ENCODE assay signal across 12 cellular contexts in genomic region chr21:35291963-35292627, GRCh38.
DNase-seq lines count a peak whose midpoint lies in the region; TF ChIP-seq lines count a peak whose summit lies in the region.
"Had no signal": no experiment of that assay in that cellular context is flagged by ENCODE, and none has a peak within 500 bp of the region (broad histone marks: within the 10 kb centered on the region; RNA-seq: fewer than 3 reads in every experiment).

No MANE protein-coding gene starts in this region.

- DNase-seq in EH (ENCODE audit: low read depth) (peak; percentile 56), NCI-H2029 treated with DMSO at 0.1 percent for 48 hours (lab: John Stamatoyannopoulos, UW) (peak; percentile 80), choroid plexus epithelial cell (ENCODE audit: low read depth) (peak; percentile 19), renal cortical epithelial cell (ENCODE audit: low read depth) (peak; percentile 91), cerebellum (ENCODE audit: low spot score) (no peak), cerebellar cortex (ENCODE audit: low spot score) (no peak)
- DNase-seq in activated T-cell treated with anti-CD3 and anti-CD28 coated beads, Interleukin-2, amount 50 U/mL, for 1 hour: no peak
- DNase-seq: activated naive CD4-positive, alpha-beta T cell treated with anti-CD3 and anti-CD28 coated beads, Interleukin-2, amount 10 ng/mL, durations not matched to agents 7 days and 5 days; Calu3; NCI-H1092; SK-N-SH; substantia nigra had no signal

- TF ChIP-seq CTCF in choroid plexus epithelial cell (conservative IDR thresholded peaks at IDR 0.05; ENCODE audit: low read depth, low read length): no peak

- H3K4me3 ChIP-seq in choroid plexus epithelial cell (ENCODE audit: low read depth, low read length): no peak overlapping the region

Comparison
In these comparisons a context has a peak if more than half of its experiments do, and no peak if none do; other contexts are left out.
1. DNase-seq: peak in EH (single experiment), NCI-H2029 treated with DMSO at 0.1 percent for 48 hours (single experiment), choroid plexus epithelial cell (single experiment) and renal cortical epithelial cell (single experiment); none in activated T-cell treated with anti-CD3 and anti-CD28 coated beads, Interleukin-2, amount 50 U/mL, for 1 hour (single experiment), cerebellum (single experiment) and cerebellar cortex (single experiment).